In genomic region chr1:79239840-79240239, GRCh38 we compare ENCODE assay signal across 22 cellular contexts.
A peak's percentile ranks its signal among the peaks of the same experiment; 100 is the strongest.
DNase-seq lines count a peak whose midpoint lies in the region; ATAC-seq, FAIRE-seq and TF ChIP-seq lines count a peak whose summit lies in the region.
"Had no signal": no experiment of that assay in that cellular context is flagged by ENCODE, and none has a peak within 500 bp of the region (broad histone marks: within the 10 kb centered on the region; RNA-seq: fewer than 3 reads in every experiment).

No MANE protein-coding gene starts in this region.

- peaks cover 11% of the 10 kb centered on the region for H3K79me1 ChIP-seq in trophoblast cell (ENCODE audit: low read length)

- H3K4me2 ChIP-seq in A549 (no peak overlapping the region), trophoblast cell (ENCODE audit: low read length) (no peak overlapping the region)
- H3K4me2 ChIP-seq: BLaER1 had no signal

- TF ChIP-seq POLR2A in A549 (IDR thresholded peaks at IDR 0.05; ENCODE audit: low read length), result no peak

- TF ChIP-seq CTCF in A549 (IDR thresholded peaks at IDR 0.05) (no peak), HEK293 (tag by site-specific recombination; IDR thresholded peaks at IDR 0.05) (no peak)

- H3K4ac ChIP-seq in trophoblast cell (ENCODE audit: low read depth, low read length), result no peak overlapping the region

- H3K36me3 Mint-ChIP-seq in CD8-positive, alpha-beta memory T cell, result no peaks in the 10 kb centered on the region
- H3K36me3 Mint-ChIP-seq: CD14-positive monocyte; CD4-positive, alpha-beta memory T cell; CD4-positive, CD25-positive, alpha-beta regulatory T cell had no signal

- FAIRE-seq in A549 (lab: Jason Lieb, UNC), result no peak
- FAIRE-seq: D721Med, G401.6, GM12878, GM12892, GM18507 had no signal

- ATAC-seq in A549, result no peak
- ATAC-seq: GM12878 had no signal

- H3K4me3 ChIP-seq in A549 (no peak overlapping the region), HEK293 (ENCODE audit: low read depth, low read length) (no peak overlapping the region), trophoblast cell (ENCODE audit: low read depth, low read length) (no peak overlapping the region)
- H3K4me3 ChIP-seq in CD8-positive, alpha-beta memory T cell (ENCODE audit: low read length), result no peak overlapping the region
- H3K4me3 ChIP-seq: BLaER1, GM12878 had no signal

- H4K12ac ChIP-seq in trophoblast cell (ENCODE audit: low read depth, low read length), result no peak overlapping the region

- CTCF ChIA-PET in A549 (lab: Yijun Ruan, JAX), result no interaction called here
- CTCF ChIA-PET in HEK293 (lab: Yijun Ruan, JAX), result no interaction called here
- CTCF ChIA-PET in CD8-positive, alpha-beta memory T cell (lab: Charles Lee), result no interaction called here

- H3K4me1 Mint-ChIP-seq in CD8-positive, alpha-beta memory T cell, result no peaks in the 10 kb centered on the region
- H3K4me1 Mint-ChIP-seq: CD14-positive monocyte; CD4-positive, alpha-beta memory T cell; CD4-positive, CD25-positive, alpha-beta regulatory T cell had no signal

- no peak overlapping the region for H3K9ac ChIP-seq in trophoblast cell (ENCODE audit: low read length)
- H3K9ac ChIP-seq: BLaER1 had no signal

- H3K9me3 ChIP-seq in A549 (0 out of 3 replicates have a peak, but pooled peaks cover 3% of the 10 kb centered on the region), HEK293 (ENCODE audit: control insufficient read depth, insufficient read depth, low read depth, low read length) (no peaks in the 10 kb centered on the region), trophoblast cell (ENCODE audit: insufficient read depth, low read depth, low read length) (peaks cover 7% of the 10 kb centered on the region)
- H3K9me3 ChIP-seq in CD8-positive, alpha-beta memory T cell (ENCODE audit: low read length), result no peaks in the 10 kb centered on the region
- H3K9me3 ChIP-seq: BE2C, Caco-2 had no signal

- H2AFZ ChIP-seq in trophoblast cell (ENCODE audit: insufficient read depth, low read length, poor library complexity), result no peak overlapping the region

- no peaks in the 10 kb centered on the region for H3K79me2 ChIP-seq in trophoblast cell (ENCODE audit: control insufficient read depth, insufficient read depth, low read length, poor library complexity)

- H2BK120ac ChIP-seq in trophoblast cell (ENCODE audit: insufficient read depth, low read length, poor library complexity), result no peak overlapping the region

- no peak overlapping the region for H4K8ac ChIP-seq in trophoblast cell (ENCODE audit: low read depth, low read length)

- POLR2A ChIA-PET in A549 (lab: Yijun Ruan, JAX) (no interaction called here), HEK293 (lab: Yijun Ruan, JAX) (no interaction called here)
- POLR2A ChIA-PET in CD8-positive, alpha-beta memory T cell (lab: Charles Lee), result no interaction called here

- H4K91ac ChIP-seq in trophoblast cell (ENCODE audit: low read depth, low read length), result no peak overlapping the region

- H3K4me1 ChIP-seq in A549 (no peaks in the 10 kb centered on the region), HEK293 (ENCODE audit: control insufficient read depth, insufficient read depth, low read length) (no peaks in the 10 kb centered on the region), trophoblast cell (ENCODE audit: control insufficient read depth in 1 of 2, insufficient read depth in 2 of 2, low read length in 2 of 2) (peaks cover 7% of the 10 kb centered on the region in 2 experiments)
- no peaks in the 10 kb centered on the region for H3K4me1 ChIP-seq in CD8-positive, alpha-beta memory T cell (ENCODE audit: insufficient read depth, low read length)
- H3K4me1 ChIP-seq: BE2C, BLaER1, Caco-2 had no signal

- no peak overlapping the region for H3K27ac Mint-ChIP-seq in CD8-positive, alpha-beta memory T cell
- H3K27ac Mint-ChIP-seq: CD14-positive monocyte; CD4-positive, alpha-beta memory T cell; CD4-positive, CD25-positive, alpha-beta regulatory T cell had no signal

- TF ChIP-seq RAD21 in A549 (conservative IDR thresholded peaks at IDR 0.05 in 1 of 2, IDR thresholded peaks at IDR 0.05 in 1 of 2), result no peak

- H2BK5ac ChIP-seq in trophoblast cell (ENCODE audit: low read depth, low read length, poor library complexity), result no peak overlapping the region

- H3K36me3 ChIP-seq in HEK293 (ENCODE audit: control insufficient read depth in 2 of 2, insufficient read depth in 1 of 2, low read length in 2 of 2) (no peaks in the 10 kb centered on the region), trophoblast cell (ENCODE audit: control insufficient read depth in 1 of 2, insufficient read depth in 2 of 2, low read length in 2 of 2) (peaks cover 2 to 6% of the 10 kb centered on the region in 2 experiments)
- no peaks in the 10 kb centered on the region for H3K36me3 ChIP-seq in CD8-positive, alpha-beta memory T cell (ENCODE audit: insufficient read depth, low read length)
- H3K36me3 ChIP-seq: BE2C, BLaER1 had no signal

- H3K14ac ChIP-seq in trophoblast cell (ENCODE audit: low read length), result no peak overlapping the region

- H3K23ac ChIP-seq in trophoblast cell (ENCODE audit: low read length), result no peak overlapping the region

- DNase-seq in A549 (ENCODE audit: low read depth in 1 of 2, low spot score in 1 of 2) (no peak), trophoblast cell (no peak), HuH-7.5 (ENCODE audit: low spot score) (no peak)
- no peak for DNase-seq in CD8-positive, alpha-beta memory T cell
- DNase-seq: ACHN; BE2C; C1 segment of cervical spinal cord; Caco-2; Calu3; CD4-positive, alpha-beta memory T cell; CD4-positive, CD25-positive, alpha-beta regulatory T cell; DMS79 treated with DMSO at 0.1 percent for 48 hours; GF-D8 had no signal

- H3K4me3 Mint-ChIP-seq in CD8-positive, alpha-beta memory T cell, result no peak overlapping the region
- H3K4me3 Mint-ChIP-seq: CD14-positive monocyte; CD4-positive, alpha-beta memory T cell; CD4-positive, CD25-positive, alpha-beta regulatory T cell had no signal

- H3K9me3 Mint-ChIP-seq in CD8-positive, alpha-beta memory T cell, result peaks cover 7 to 32% (median 8%) of the 10 kb centered on the region in 5 donors

- H3K27ac ChIP-seq in A549 (no peak overlapping the region), HEK293 (ENCODE audit: extremely low read depth, low read depth, low read length) (no peak overlapping the region), trophoblast cell (ENCODE audit: low read depth, low read length) (no peak overlapping the region)
- no peak overlapping the region for H3K27ac ChIP-seq in CD8-positive, alpha-beta memory T cell (ENCODE audit: low read depth, low read length)
- H3K27ac ChIP-seq: 22Rv1, BLaER1 had no signal

- no peak overlapping the region for H3K18ac ChIP-seq in trophoblast cell (ENCODE audit: low read length)

- H2BK12ac ChIP-seq in trophoblast cell (ENCODE audit: low read length), result peak overlapping the region; percentile 56

- no peak for TF ChIP-seq EP300 in A549 (IDR thresholded peaks at IDR 0.05)

- H2AK5ac ChIP-seq in trophoblast cell (ENCODE audit: low read length), result no peak overlapping the region

- 0% methylated on average over 4 of the region's 5 CpGs for WGBS in A549 (ENCODE audit: missing lambda C conversion rate)
- WGBS in trophoblast cell (ENCODE audit: extremely low coverage, insufficient coverage, insufficient read length), result no CpG with 5 or more reads among the region's 5 CpGs

- no peaks in the 10 kb centered on the region for H3K27me3 ChIP-seq in trophoblast cell (ENCODE audit: insufficient read depth, low read length)
- no peaks in the 10 kb centered on the region for H3K27me3 ChIP-seq in CD8-positive, alpha-beta memory T cell (ENCODE audit: insufficient read depth, low read length, poor library complexity, severe bottlenecking)
- H3K27me3 ChIP-seq: BE2C, BLaER1 had no signal

- no peaks in the 10 kb centered on the region for H3K27me3 Mint-ChIP-seq in CD8-positive, alpha-beta memory T cell
- H3K27me3 Mint-ChIP-seq: CD4-positive, alpha-beta memory T cell; CD4-positive, CD25-positive, alpha-beta regulatory T cell had no signal

TF ChIP-seq in A549, 52 proteins besides CTCF, POLR2A, EP300 and RAD21:
- peak; percentile 3 for TF ChIP-seq ZFP36 (IDR thresholded peaks at IDR 0.05; ENCODE audit: borderline replicate concordance, partially characterized antibody)
- no peak for TF ChIP-seq POLR2AphosphoS2 (conservative IDR thresholded peaks at IDR 0.05; ENCODE audit: low read length)

TF ChIP-seq in HEK293, 187 proteins besides CTCF, POLR2A, EP300 and RAD21 (continues in another document):
- no peak for TF ChIP-seq ZBTB26 (tag by site-specific recombination; optimal IDR thresholded peaks at IDR 0.05)
- no peak for TF ChIP-seq ZNF324 (tag by site-specific recombination; IDR thresholded peaks at IDR 0.05)
- no peak for TF ChIP-seq HIC1 (tag by site-specific recombination; IDR thresholded peaks at IDR 0.05)
- peak; percentile 57 for TF ChIP-seq SETDB1 (IDR thresholded peaks at IDR 0.05; ENCODE audit: insufficient read length, low read length)
- no peak for TF ChIP-seq ZNF560 (tag by site-specific recombination; IDR thresholded peaks at IDR 0.05; ENCODE audit: borderline replicate concordance)
- no peak for TF ChIP-seq IKZF3 (tag by site-specific recombination; IDR thresholded peaks at IDR 0.05)
- no peak for TF ChIP-seq SP3 (tag by site-specific recombination; IDR thresholded peaks at IDR 0.05)
- no peak for TF ChIP-seq ZNF473 (tag by site-specific recombination; IDR thresholded peaks at IDR 0.05)
- no peak for TF ChIP-seq KLF9 (tag by site-specific recombination; IDR thresholded peaks at IDR 0.05; ENCODE audit: low read depth)
